In genomic region chr22:48744283-48744641, GRCh38 we compare ENCODE assay signal across 8 cellular contexts.
"Had no signal": no experiment of that assay in that cellular context is flagged by ENCODE, and none has a peak within 500 bp of the region (broad histone marks: within the 10 kb centered on the region; RNA-seq: fewer than 3 reads in every experiment).

No MANE protein-coding gene starts in this region.

- DNase-seq: amniotic stem cell, body of pancreas, mesenchymal stem cell, retina, SIG-M5, small intestine, T-helper 2 cell, trophoblast cell had no signal
